Comparison of ENCODE assay signal across 1 cellular context in genomic region chr11:1691027-1691877, GRCh38.
TF ChIP-seq lines count a peak whose summit lies in the region.

No MANE protein-coding gene starts in this region.

TF ChIP-seq in K562, 482 proteins besides CTCF, POLR2A, EP300 and RAD21:
- TF ChIP-seq HNRNPK (IDR thresholded peaks at IDR 0.05; ENCODE audit: low read depth, low read length, poor library complexity, severe bottlenecking) (no peak), ZNF224 (CRISPR knock-in tag; IDR thresholded peaks at IDR 0.05) (no peak), ZBTB9 (CRISPR knock-in tag; IDR thresholded peaks at IDR 0.05) (no peak), ETV1 (tag; conservative IDR thresholded peaks at IDR 0.05; ENCODE audit: low read depth) (no peak), MEF2D (tag; conservative IDR thresholded peaks at IDR 0.05; ENCODE audit: low read depth) (no peak)
